In the genomic region with DNA sequence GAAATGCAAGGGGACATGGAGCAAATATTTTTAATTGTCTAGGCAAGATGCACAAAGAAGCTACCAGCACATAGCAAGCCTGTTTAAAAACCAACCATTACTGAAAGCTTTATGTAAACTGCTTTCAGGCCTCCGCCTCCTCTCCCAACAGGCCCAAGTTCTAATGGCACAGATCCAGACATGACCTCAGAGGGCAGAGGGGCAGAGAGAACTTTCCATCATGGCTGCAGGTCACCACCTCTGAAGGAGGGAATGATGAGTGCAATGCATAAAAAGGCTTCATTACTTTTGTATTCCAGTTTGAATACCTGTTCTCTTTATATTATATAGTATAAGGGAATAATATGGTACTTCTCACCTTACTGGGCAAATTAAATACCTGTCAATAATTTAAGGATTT, we compare ENCODE assay signal across 10 cellular contexts. TPM values are rescaled to one million over a fixed set of nuclear protein-coding genes. Genes with fewer than 3 reads are reported as not detected.
DNase-seq lines count a peak whose midpoint lies in the region; ATAC-seq and TF ChIP-seq lines count a peak whose summit lies in the region.
"Had no signal": no experiment of that assay in that cellular context is flagged by ENCODE, and none has a peak within 500 bp of the region (broad histone marks: within the 10 kb centered on the region; RNA-seq: fewer than 3 reads in every experiment).

No MANE protein-coding gene starts in this region.

- H3K4me1 ChIP-seq in lung (ENCODE audit: control insufficient read depth in 2 of 2, insufficient read depth in 2 of 2, low read length in 2 of 2): peaks cover 0 to 2% of the 10 kb centered on the region in 2 donors
- peaks cover 0 to 35% (median 17%) of the 10 kb centered on the region in 4 donors for H3K4me1 ChIP-seq in tibial artery
- H3K4me1 ChIP-seq: BLaER1 had no signal

- no peaks in the 10 kb centered on the region for H3K9me3 Mint-ChIP-seq in activated CD4-positive, alpha-beta T cell treated with anti-CD3 and anti-CD28 coated beads, Interleukin-2, amount 10 ng/mL, durations not matched to agents 24 days and 14 days

- H3K27ac Mint-ChIP-seq in activated CD4-positive, alpha-beta T cell treated with anti-CD3 and anti-CD28 coated beads, Interleukin-2, amount 10 ng/mL, durations not matched to agents 24 days and 14 days: peak overlapping the region; percentile 84

- TF ChIP-seq CTCF in brain microvascular endothelial cell (IDR thresholded peaks at IDR 0.05; ENCODE audit: low read depth, low read length, missing control alignments): no peak
- no peak for TF ChIP-seq CTCF in lung (IDR thresholded peaks at IDR 0.05; ENCODE audit: control extremely low read depth, extremely low read depth)
- no peak for TF ChIP-seq CTCF in tibial artery (IDR thresholded peaks at IDR 0.05)

- peaks cover 95% of the 10 kb centered on the region for H3K36me3 ChIP-seq in brain microvascular endothelial cell (replicated peaks)
- H3K36me3 ChIP-seq in lung (ENCODE audit: control insufficient read depth in 2 of 2, insufficient read depth in 2 of 2, low read length in 2 of 2): peaks cover 49 to 73% of the 10 kb centered on the region in 2 donors
- peaks cover 100% of the 10 kb centered on the region in 3 donors for H3K36me3 ChIP-seq in tibial artery

- intact Hi-C loops in activated CD4-positive, alpha-beta T cell treated with anti-CD3 and anti-CD28 coated beads, Interleukin-2, amount 10 ng/mL, durations not matched to agents 24 days and 14 days (cut with micrococcal nuclease): loop anchor here (2.0 kb wide), 1 partner anchor 16 kb away; the partner anchor contains the start of gene DDX17
- intact Hi-C loops in tibial artery (cut with DNase I; ENCODE audit: low total_unique reads): no loop called here

- DNase-seq in activated CD4-positive, alpha-beta T cell treated with anti-CD3 and anti-CD28 coated beads, Interleukin-2, amount 10 ng/mL, durations not matched to agents 24 days and 14 days: no peak
- no peak for DNase-seq in activated CD4-positive, alpha-beta T cell treated with anti-CD3 and anti-CD28 coated beads, Interleukin-2, amount 50 U/mL, for 48 hours
- DNase-seq in brain microvascular endothelial cell: peak; percentile 21
- DNase-seq in lung (ENCODE audit: low spot score): peak; percentile 55
- peak; percentile 59 to 80 for DNase-seq in tibial artery
- no peak for DNase-seq in NCI-H2029 treated with DMSO at 0.1 percent for 48 hours (lab: John Stamatoyannopoulos, UW)
- DNase-seq in activated CD4-positive, CD25-positive, alpha-beta regulatory T cell treated with anti-CD3 and anti-CD28 coated beads, Interleukin-2, amount 50 U/mL, for 72 hours: no peak
- DNase-seq in DMS153 (lab: John Stamatoyannopoulos, UW): no peak

- no peaks in the 10 kb centered on the region for H3K27me3 ChIP-seq in brain microvascular endothelial cell (replicated peaks)
- H3K27me3 ChIP-seq in lung (ENCODE audit: control insufficient read depth, insufficient read depth): no peaks in the 10 kb centered on the region
- no peaks in the 10 kb centered on the region for H3K27me3 ChIP-seq in tibial artery
- H3K27me3 ChIP-seq: BLaER1 had no signal

- ATAC-seq in lung (ENCODE audit: insufficient read depth, low FRiP score): no peak

- peaks cover 35% of the 10 kb centered on the region for H3K4me1 Mint-ChIP-seq in activated CD4-positive, alpha-beta T cell treated with anti-CD3 and anti-CD28 coated beads, Interleukin-2, amount 10 ng/mL, durations not matched to agents 24 days and 14 days

- no peak overlapping the region for H3K4me3 ChIP-seq in brain microvascular endothelial cell (ENCODE audit: low read depth, low read length)
- H3K4me3 ChIP-seq in lung: no peak overlapping the region
- no peak overlapping the region for H3K4me3 ChIP-seq in tibial artery
- H3K4me3 ChIP-seq: BLaER1, prostate gland had no signal

- in situ Hi-C loops in brain microvascular endothelial cell (cut with HindIII; ENCODE audit: low pct_ligation_motif_present, low sequenced_read_pairs): no loop called here

- no peak overlapping the region for H3K4me3 Mint-ChIP-seq in activated CD4-positive, alpha-beta T cell treated with anti-CD3 and anti-CD28 coated beads, Interleukin-2, amount 10 ng/mL, durations not matched to agents 24 days and 14 days

- WGBS in lung, 2 donors: 42 to 55% methylated on average over 1 of the region's 1 CpG

- H3K36me3 Mint-ChIP-seq in activated CD4-positive, alpha-beta T cell treated with anti-CD3 and anti-CD28 coated beads, Interleukin-2, amount 10 ng/mL, durations not matched to agents 24 days and 14 days (ENCODE audit: low read depth): peaks cover 81% of the 10 kb centered on the region

- H3K27ac ChIP-seq in brain microvascular endothelial cell: no peak overlapping the region
- peak overlapping the region; percentile 10 to 48 for H3K27ac ChIP-seq in lung (ENCODE audit: low read depth in 1 of 2, low read length in 1 of 2)
- H3K27ac ChIP-seq in tibial artery: peak overlapping the region; percentile 35 to 47
- H3K27ac ChIP-seq: BLaER1, prostate gland had no signal

- no peaks in the 10 kb centered on the region for H3K9me3 ChIP-seq in lung (ENCODE audit: control insufficient read depth in 2 of 2, insufficient read depth in 1 of 2, low read length in 1 of 2)
- no peaks in the 10 kb centered on the region for H3K9me3 ChIP-seq in tibial artery
- H3K9me3 ChIP-seq: BLaER1, prostate gland had no signal

- no peaks in the 10 kb centered on the region for H3K27me3 Mint-ChIP-seq in activated CD4-positive, alpha-beta T cell treated with anti-CD3 and anti-CD28 coated beads, Interleukin-2, amount 10 ng/mL, durations not matched to agents 24 days and 14 days

RNA-seq across cellular contexts. Expression of gene DDX17, which starts 15.2 kb away (rescaled TPM):
- 373 and 374 TPM in 2 replicates for total RNA-seq in activated CD4-positive, alpha-beta T cell treated with anti-CD3 and anti-CD28 coated beads, Interleukin-2, amount 10 ng/mL, durations not matched to agents 24 days and 14 days
- total RNA-seq in lung: 1,000 to 10,000 TPM in 1 of 2 donors, 100 to 1,000 TPM in 1; 373 to 1,771 TPM
- 100 to 1,000 TPM; 141 to 151 TPM for polyA plus RNA-seq in lung

RNA-seq across cellular contexts. Expression of gene KDELR3, which starts 23.0 kb away (rescaled TPM):
- 1.1 and 1.3 TPM in 2 replicates for total RNA-seq in activated CD4-positive, alpha-beta T cell treated with anti-CD3 and anti-CD28 coated beads, Interleukin-2, amount 10 ng/mL, durations not matched to agents 24 days and 14 days
- total RNA-seq in lung: 10 to 100 TPM in 1 of 2 donors, 1 to 10 TPM in 1; 4.4 to 16.4 TPM
- 1 to 10 TPM; 8.2 to 9.3 TPM for polyA plus RNA-seq in lung

RNA-seq across cellular contexts. Expression of gene KCNJ4, which starts 35.9 kb away (rescaled TPM):
- not detected in 2 replicates for total RNA-seq in activated CD4-positive, alpha-beta T cell treated with anti-CD3 and anti-CD28 coated beads, Interleukin-2, amount 10 ng/mL, durations not matched to agents 24 days and 14 days
- not detected for total RNA-seq in lung
- not detected for polyA plus RNA-seq in lung

Comparison
In these comparisons a context has a peak if more than half of its experiments do, and no peak if none do; other contexts are left out.
1. DNase-seq: peak in brain microvascular endothelial cell (single experiment), lung (single experiment) and tibial artery (2 of 2); none in activated CD4-positive, alpha-beta T cell treated with anti-CD3 and anti-CD28 coated beads, Interleukin-2, amount 10 ng/mL, durations not matched to agents 24 days and 14 days (single experiment), activated CD4-positive, alpha-beta T cell treated with anti-CD3 and anti-CD28 coated beads, Interleukin-2, amount 50 U/mL, for 48 hours (0 of 2), NCI-H2029 treated with DMSO at 0.1 percent for 48 hours (single experiment), activated CD4-positive, CD25-positive, alpha-beta regulatory T cell treated with anti-CD3 and anti-CD28 coated beads, Interleukin-2, amount 50 U/mL, for 72 hours (single experiment) and DMS153 (single experiment).